ENCODE assay signal across 8 cellular contexts in the genomic region with DNA sequence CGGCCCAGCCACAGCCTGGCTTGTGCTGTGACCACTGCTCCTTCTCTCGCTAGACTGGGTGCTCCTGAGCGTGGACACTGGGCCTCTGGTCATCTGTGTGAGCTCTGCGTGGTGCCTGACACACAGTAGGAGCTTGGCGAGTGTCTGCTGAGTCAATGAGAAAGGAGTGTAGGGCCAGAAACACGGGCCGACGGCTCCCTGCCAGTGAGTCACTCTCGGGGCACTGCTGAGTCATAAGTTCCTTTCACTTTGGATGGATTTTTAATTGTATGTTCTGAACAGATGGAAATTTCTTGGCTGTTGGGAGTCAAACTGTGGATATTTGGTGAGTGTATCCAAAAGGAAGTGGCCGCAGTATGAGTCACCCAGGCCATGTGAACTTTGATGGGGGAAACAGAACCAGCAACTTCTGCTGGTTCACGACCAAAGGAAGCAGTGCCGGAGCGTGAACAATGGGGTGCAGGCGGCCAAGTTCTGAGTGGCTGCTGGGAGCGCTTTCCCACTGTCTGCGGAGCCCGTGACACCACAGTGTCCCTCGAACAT. TPM values are rescaled to one million over a fixed set of nuclear protein-coding genes. Genes with fewer than 3 reads are reported as not detected.
DNase-seq lines count a peak whose midpoint lies in the region; ATAC-seq, FAIRE-seq and TF ChIP-seq lines count a peak whose summit lies in the region.

No MANE protein-coding gene starts in this region.

- peak; percentile 99 for DNase-seq in GM04504 (ENCODE audit: low read depth)
- DNase-seq in RKO (ENCODE audit: low spot score): peak; percentile 99
- peak; percentile 72 to 78 (median 76) for DNase-seq in K562 (ENCODE audit: extremely low read depth in 1 of 4, low spot score in 3 of 4)
- peak; percentile 48 for DNase-seq in inferior parietal cortex (ENCODE audit: extremely low spot score)
- peak; percentile 53 for DNase-seq in small intestine
- DNase-seq in DMS153 (lab: John Stamatoyannopoulos, UW): no peak

- FAIRE-seq in K562 (lab: Jason Lieb, UNC) (peak; percentile 91), small intestine (lab: Jason Lieb, UNC) (no peak)

- no peak overlapping the region for H3K4me3 ChIP-seq in K562
- H3K4me3 ChIP-seq in small intestine (ENCODE audit: low read depth in 1 of 2, low read length in 2 of 2): no peak overlapping the region

- WGBS in K562 (ENCODE audit: insufficient coverage, low coverage, missing lambda C conversion rate): 34% methylated on average over 18 of the region's 18 CpGs
- WGBS in small intestine, 3 donors: 23 to 36% (median 31%) methylated on average over 18 of the region's 18 CpGs

- H3K4me2 ChIP-seq in K562 (ENCODE audit: insufficient read depth, low read length): peak overlapping the region; percentile 33

- in situ Hi-C loops in K562 (cut with MboI): no loop called here

- H3K9me3 ChIP-seq in K562 (replicated peaks; ENCODE audit: control insufficient read depth, insufficient read depth, low read depth, low read length): no peaks in the 10 kb centered on the region
- no peaks in the 10 kb centered on the region for H3K9me3 ChIP-seq in small intestine (ENCODE audit: control insufficient read depth, low read depth)

- H3K79me2 ChIP-seq in K562 (ENCODE audit: control insufficient read depth, insufficient read depth, low read length): no peaks in the 10 kb centered on the region

- POLR2A ChIA-PET in K562 (lab: Yijun Ruan, JAX): interaction anchor here (0.6 to 0.7 kb wide), 4 partner anchors 36 to 427 kb away, joined by 3 read pairs; no protein-coding TSS in a partner anchor

- no peak for TF ChIP-seq POLR2A in K562 (conservative IDR thresholded peaks at IDR 0.05)

- CTCF ChIA-PET in K562 (lab: Yijun Ruan, JAX; ENCODE audit: low intra/inter-chr PET ratio): no interaction called here

- peak overlapping the region; percentile 35 to 45 for H3K9ac ChIP-seq in K562 (ENCODE audit: insufficient read depth in 1 of 2, low read depth in 2 of 2, low read length in 2 of 2)

- H2AFZ ChIP-seq in K562 (ENCODE audit: low read depth, low read length): peak overlapping the region; percentile 91

- no peaks in the 10 kb centered on the region for H3K36me3 ChIP-seq in K562 (ENCODE audit: control insufficient read depth, insufficient read depth, low read length)
- no peaks in the 10 kb centered on the region for H3K36me3 ChIP-seq in small intestine (ENCODE audit: control insufficient read depth in 2 of 2, insufficient read depth in 2 of 2, low read length in 2 of 2)

- H3K27ac ChIP-seq in K562 (ENCODE audit: extremely low read depth, low read depth, low read length) (peak overlapping the region; percentile 68; the same call in 2 of the 3 replicates), small intestine (ENCODE audit: low read depth in 1 of 2, low read length in 1 of 2) (peak overlapping the region; percentile 34 to 91)

- H3K27me3 ChIP-seq in K562 (ENCODE audit: control insufficient read depth in 2 of 2, insufficient read depth in 2 of 2, low read length in 2 of 2) (peaks cover 0 to 15% of the 10 kb centered on the region in 2 experiments; a peak in 1 of 5 replicates), small intestine (ENCODE audit: control insufficient read depth in 2 of 2, insufficient read depth in 2 of 2, low read length in 2 of 2) (no peaks in the 10 kb centered on the region)

- H3K4me1 ChIP-seq in K562 (replicated peaks in 1 of 2; ENCODE audit: control insufficient read depth in 2 of 2, insufficient read depth in 2 of 2, low read length in 2 of 2) (peaks cover 39 to 90% of the 10 kb centered on the region in 2 experiments), small intestine (ENCODE audit: control insufficient read depth in 2 of 2, insufficient read depth in 1 of 2, low read depth in 1 of 2, low read length in 1 of 2) (no peaks in the 10 kb centered on the region)

- ATAC-seq in K562 (peak; percentile 14), GM19395 (IDR thresholded peaks at IDR 0.05; ENCODE audit: unreplicated experiment) (no peak), HG03460 (IDR thresholded peaks at IDR 0.05; ENCODE audit: unreplicated experiment) (no peak)

- H3K9me1 ChIP-seq in K562 (ENCODE audit: control insufficient read depth, insufficient read depth, low read length): no peaks in the 10 kb centered on the region

- no TSS peak for BruUV-seq in K562 (replicated peaks; lab: Mats Ljungman, UMichigan)

- H4K20me1 ChIP-seq in K562 (replicated peaks; ENCODE audit: control insufficient read depth, insufficient read depth, low read length): no peaks in the 10 kb centered on the region

- no peak for TF ChIP-seq CTCF in K562 (IDR thresholded peaks at IDR 0.05 in 2 of 3, conservative IDR thresholded peaks at IDR 0.05 in 1 of 3; ENCODE audit: insufficient read depth in 2 of 3, low read depth in 1 of 3, low read length in 3 of 3)

- TF ChIP-seq EP300 in K562 (IDR thresholded peaks at IDR 0.05; ENCODE audit: low read length): no peak

- no peak for TF ChIP-seq RAD21 in K562 (CRISPR knock-in tag; conservative IDR thresholded peaks at IDR 0.05 in 1 of 2, IDR thresholded peaks at IDR 0.05 in 1 of 2)

- intact Hi-C loops in K562 (cut with micrococcal nuclease): loop anchor here (5.0 kb wide), 1 partner anchor 228 kb away; no protein-coding TSS in a partner anchor

TF ChIP-seq in K562, 482 proteins besides CTCF, POLR2A, EP300 and RAD21 (continues in another document):
- no peak for TF ChIP-seq RFX5 (IDR thresholded peaks at IDR 0.05; ENCODE audit: low read depth, low read length)
- no peak for TF ChIP-seq HIVEP1 (CRISPR knock-in tag; IDR thresholded peaks at IDR 0.05)
- TF ChIP-seq, protein P1, sequence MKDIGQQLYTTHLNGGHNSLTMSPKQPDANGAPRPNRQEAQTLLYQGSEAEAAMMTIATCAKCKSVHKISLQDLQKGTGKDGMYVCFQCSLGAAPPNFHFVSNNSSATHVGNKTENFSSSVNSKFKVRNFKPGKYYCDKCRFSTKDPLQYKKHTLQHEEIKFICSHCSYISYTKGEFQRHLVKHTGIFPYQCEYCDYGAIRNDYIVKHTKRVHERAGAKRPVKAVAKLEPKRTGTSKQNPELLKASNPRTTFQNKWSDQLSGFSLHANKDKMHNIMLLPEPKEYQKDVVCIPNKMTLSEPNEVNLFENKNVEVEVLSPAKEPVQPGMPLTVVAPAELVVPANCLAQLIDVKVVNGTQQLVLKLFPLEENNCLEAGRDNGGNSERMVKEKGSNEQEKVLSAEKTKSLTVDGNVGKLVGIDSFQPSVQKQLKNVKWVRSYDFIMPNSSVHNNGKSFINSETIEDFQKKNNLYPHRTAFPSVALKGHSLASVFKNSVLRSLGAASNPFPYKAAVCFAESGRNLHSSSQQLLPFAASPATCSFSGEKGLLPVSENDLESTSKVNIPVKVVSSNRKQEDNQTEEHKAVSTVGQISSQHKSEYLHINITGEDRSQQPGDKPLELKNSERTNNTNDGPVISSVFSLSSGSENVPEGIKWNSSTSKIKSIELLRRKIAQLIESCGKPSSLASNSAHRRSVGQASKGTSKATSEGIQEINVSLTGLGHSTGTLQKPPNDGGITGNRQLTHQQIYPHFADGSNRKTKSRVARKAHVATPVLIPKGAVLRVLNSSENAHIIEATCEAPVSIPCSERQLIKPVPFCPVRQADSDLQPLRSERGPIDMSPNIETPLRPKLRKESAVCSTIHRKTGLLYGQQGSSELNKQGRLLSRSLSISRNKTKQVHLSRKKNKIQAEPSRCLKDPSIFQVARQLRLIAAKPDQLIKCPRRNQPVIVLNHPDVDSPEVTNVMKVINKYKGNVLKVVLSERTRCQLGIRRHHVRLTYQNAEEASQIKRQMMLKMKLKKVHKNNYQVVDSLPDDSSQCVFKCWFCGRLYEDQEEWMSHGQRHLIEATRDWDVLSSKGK (CRISPR knock-in tag; IDR thresholded peaks at IDR 0.05): no peak
- TF ChIP-seq, protein P2, sequence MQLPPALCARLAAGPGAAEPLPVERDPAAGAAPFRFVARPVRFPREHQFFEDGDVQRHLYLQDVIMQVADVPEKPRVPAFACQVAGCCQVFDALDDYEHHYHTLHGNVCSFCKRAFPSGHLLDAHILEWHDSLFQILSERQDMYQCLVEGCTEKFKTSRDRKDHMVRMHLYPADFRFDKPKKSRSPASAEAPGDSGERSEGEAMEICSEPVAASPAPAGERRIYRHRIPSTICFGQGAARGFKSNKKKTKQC (CRISPR knock-in tag; IDR thresholded peaks at IDR 0.05): 0 out of 2 replicates have a peak, but pooled peaks have one; percentile 39
- TF ChIP-seq, protein P3, sequence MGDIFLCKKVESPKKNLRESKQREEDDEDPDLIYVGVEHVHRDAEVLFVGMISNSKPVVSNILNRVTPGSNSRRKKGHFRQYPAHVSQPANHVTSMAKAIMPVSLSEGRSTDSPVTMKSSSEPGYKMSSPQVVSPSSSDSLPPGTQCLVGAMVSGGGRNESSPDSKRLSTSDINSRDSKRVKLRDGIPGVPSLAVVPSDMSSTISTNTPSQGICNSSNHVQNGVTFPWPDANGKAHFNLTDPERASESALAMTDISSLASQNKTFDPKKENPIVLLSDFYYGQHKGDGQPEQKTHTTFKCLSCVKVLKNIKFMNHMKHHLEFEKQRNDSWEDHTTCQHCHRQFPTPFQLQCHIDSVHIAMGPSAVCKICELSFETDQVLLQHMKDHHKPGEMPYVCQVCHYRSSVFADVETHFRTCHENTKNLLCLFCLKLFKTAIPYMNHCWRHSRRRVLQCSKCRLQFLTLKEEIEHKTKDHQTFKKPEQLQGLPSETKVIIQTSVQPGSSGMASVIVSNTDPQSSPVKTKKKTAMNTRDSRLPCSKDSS (IDR thresholded peaks at IDR 0.05; ENCODE audit: low read depth, partially characterized antibody): peak; percentile 30
- peak; percentile 31; the same call in 1 of the 2 replicates for TF ChIP-seq ZNF311 (CRISPR knock-in tag; IDR thresholded peaks at IDR 0.05)

RNA-seq across cellular contexts. Expression of a gene that starts 41.0 kb away (rescaled TPM):
- total RNA-seq in K562 (2011; cell fraction: chromatin; rRNA removed; ENCODE audit: low replicate concordance): 18.2 and 47.1 TPM in 2 replicates
- total RNA-seq in K562 (2011; cell fraction: nucleolus; rRNA removed): 42.8 and 53.0 TPM in 2 replicates
- total RNA-seq in K562 (2011; cell fraction: nucleoplasm; rRNA removed): 26.1 and 28.1 TPM in 2 replicates
- total RNA-seq in K562 (2014; rRNA removed) (12.0 and 16.1 TPM in 2 replicates), K562 (2014; rRNA removed; fragmentation: Illumina TruSeq; extraction: Trizol) (0.54 and 1.1 TPM in 2 replicates), K562 (2015; rRNA removed; fragmentation: Illumina TruSeq; extraction: Trizol) (1.6 and 2.3 TPM in 2 replicates), K562 (2021) (16.1 and 16.4 TPM in 2 replicates)
- polyA plus RNA-seq in K562 (2011; rRNA removed) (4.9 and 16.8 TPM in 2 replicates), K562 (2014; fragmentation: Illumina TruSeq; extraction: Trizol) (2.0 and 5.5 TPM in 2 replicates), K562 (2014; fragmentation: Nextera tagmentation; extraction: Ambion mirVana) (under 1 TPM; 0.14 to 0.25 TPM), K562 (2014; rRNA removed) (7.8 and 11.8 TPM in 2 replicates), small intestine (10 to 100 TPM in 1 of 3 donors, 1 to 10 TPM in 2; 2.2 to 34.3 (median 5.7) TPM)
- polyA plus RNA-seq in K562 (2011; cell fraction: cytosol; rRNA removed): 23.2 and 39.2 TPM in 2 replicates
- polyA plus RNA-seq in K562 (2011; cell fraction: nucleus; rRNA removed): 67.4 and 83.8 TPM in 2 replicates
- polyA plus RNA-seq in K562 (2012): 6.2 and 11.5 TPM in 2 replicates
- 2.9 and 3.3 TPM in 2 replicates for polyA minus RNA-seq in K562 (2011; rRNA and poly(A)+ RNA removed)
- polyA minus RNA-seq in K562 (2011; cell fraction: cytosol; rRNA and poly(A)+ RNA removed): 11.5 and 49.2 TPM in 2 replicates
- 11.6 and 22.0 TPM in 2 replicates for polyA minus RNA-seq in K562 (2011; cell fraction: nucleus; rRNA and poly(A)+ RNA removed)
